ENCODE assay signal across 13 cellular contexts in genomic region chr6:2961971-2962370, GRCh38. TPM values are rescaled to one million over a fixed set of nuclear protein-coding genes. Genes with fewer than 3 reads are reported as not detected.
A peak's percentile ranks its signal among the peaks of the same experiment; 100 is the strongest.
DNase-seq lines count a peak whose midpoint lies in the region; TF ChIP-seq lines count a peak whose summit lies in the region.
"Had no signal": no experiment of that assay in that cellular context is flagged by ENCODE, and none has a peak within 500 bp of the region (broad histone marks: within the 10 kb centered on the region; RNA-seq: fewer than 3 reads in every experiment).

No MANE protein-coding gene starts in this region.

- DNase-seq in NCI-H2171 treated with DMSO at 0.1 percent for 48 hours (lab: John Stamatoyannopoulos, UW), result peak; percentile 11
- no peak for DNase-seq in NCI-H2171 (lab: John Stamatoyannopoulos, UW)
- DNase-seq in mesothelial cell of epicardium (ENCODE audit: low spot score in 2 of 2, unreplicated experiment in 2 of 2), result no peak
- no peak for DNase-seq in testis
- DNase-seq in NOMO-1 treated with dmso at 0.1 percent for 144 hours (lab: John Stamatoyannopoulos, UW; ENCODE audit: unreplicated experiment), result no peak
- DNase-seq in D341Med (ENCODE audit: low spot score), result no peak
- no peak for DNase-seq in COLO668 (lab: John Stamatoyannopoulos, UW; ENCODE audit: unreplicated experiment)
- DNase-seq: 8988T, aorta, midbrain, NCI-H82 had no signal

- H3K4me3 Mint-ChIP-seq in dendritic cell treated with granulocyte-macrophage colony-stimulating factor and Interleukin-4, amounts not matched to agents 40 ng/mL and 50 ng/mL, for 4 days, result peak overlapping the region; percentile 35
- no peak overlapping the region for H3K4me3 Mint-ChIP-seq in mesothelial cell of epicardium

- H3K36me3 Mint-ChIP-seq in dendritic cell treated with granulocyte-macrophage colony-stimulating factor and Interleukin-4, amounts not matched to agents 40 ng/mL and 50 ng/mL, for 4 days (ENCODE audit: low read depth), result peaks cover 51% of the 10 kb centered on the region
- H3K36me3 Mint-ChIP-seq in mesothelial cell of epicardium, result peaks cover 2% of the 10 kb centered on the region

- peaks cover 39% of the 10 kb centered on the region for H3K4me1 ChIP-seq in testis

- WGBS in testis, 2 donors, result 75 to 80% methylated on average over 8 of the region's 8 CpGs

- TF ChIP-seq CTCF in mesothelial cell of epicardium (IDR thresholded peaks at IDR 0.05; ENCODE audit: unreplicated experiment) (no peak), testis (IDR thresholded peaks at IDR 0.05) (no peak)

- no peaks in the 10 kb centered on the region for H3K9me3 Mint-ChIP-seq in dendritic cell treated with granulocyte-macrophage colony-stimulating factor and Interleukin-4, amounts not matched to agents 40 ng/mL and 50 ng/mL, for 4 days
- no peaks in the 10 kb centered on the region for H3K9me3 Mint-ChIP-seq in mesothelial cell of epicardium

- TF ChIP-seq POLR2A in testis (IDR thresholded peaks at IDR 0.05), result no peak

- no peaks in the 10 kb centered on the region for H3K27me3 Mint-ChIP-seq in dendritic cell treated with granulocyte-macrophage colony-stimulating factor and Interleukin-4, amounts not matched to agents 40 ng/mL and 50 ng/mL, for 4 days
- no peaks in the 10 kb centered on the region for H3K27me3 Mint-ChIP-seq in mesothelial cell of epicardium (ENCODE audit: low read depth)

- intact Hi-C loops in dendritic cell treated with granulocyte-macrophage colony-stimulating factor and Interleukin-4, amounts not matched to agents 40 ng/mL and 50 ng/mL, for 4 days (cut with micrococcal nuclease), result no loop called here
- intact Hi-C loops in testis (cut with DNase I; ENCODE audit: low total_unique reads), result no loop called here

- H3K9me3 ChIP-seq in testis, result no peaks in the 10 kb centered on the region

- H3K36me3 ChIP-seq in testis (ENCODE audit: low read depth, missing control alignments), result no peaks in the 10 kb centered on the region

- H3K27ac ChIP-seq in testis, result peak overlapping the region; percentile 45 to 71

- peak overlapping the region; percentile 74 for H3K27ac Mint-ChIP-seq in dendritic cell treated with granulocyte-macrophage colony-stimulating factor and Interleukin-4, amounts not matched to agents 40 ng/mL and 50 ng/mL, for 4 days
- peak overlapping the region; percentile 5 for H3K27ac Mint-ChIP-seq in mesothelial cell of epicardium

- H3K27me3 ChIP-seq in testis, result no peaks in the 10 kb centered on the region

- H3K4me3 ChIP-seq in testis, result no peak overlapping the region

- peaks cover 67% of the 10 kb centered on the region for H3K4me1 Mint-ChIP-seq in dendritic cell treated with granulocyte-macrophage colony-stimulating factor and Interleukin-4, amounts not matched to agents 40 ng/mL and 50 ng/mL, for 4 days (ENCODE audit: low read depth)
- peaks cover 30% of the 10 kb centered on the region for H3K4me1 Mint-ChIP-seq in mesothelial cell of epicardium

RNA-seq across cellular contexts. Expression of gene SERPINB6, which starts 9.4 kb away (rescaled TPM):
- total RNA-seq in mesothelial cell of epicardium (91.4 to 96.8 TPM (median 93.4 TPM) in 3 replicates), testis (100 to 1,000 TPM; 203 to 281 TPM)
- 348 TPM for polyA plus RNA-seq in testis (ENCODE audit: insufficient read depth, low read depth, low replicate concordance)

RNA-seq across cellular contexts. Expression of gene NQO2, which starts 37.7 kb away (rescaled TPM):
- 17.1 to 18.7 TPM (median 17.3 TPM) in 3 replicates for total RNA-seq in mesothelial cell of epicardium
- 10 to 100 TPM in 1 of 2 donors, 1 to 10 TPM in 1; 9.5 to 16.8 TPM for total RNA-seq in testis
- polyA plus RNA-seq in testis (ENCODE audit: insufficient read depth, low read depth, low replicate concordance), result 35.6 TPM

RNA-seq across cellular contexts. Expression of gene SERPINB9, which starts 58.9 kb away (rescaled TPM):
- total RNA-seq in mesothelial cell of epicardium (28.2 to 30.9 TPM (median 30.6 TPM) in 3 replicates), testis (10 to 100 TPM; 33.9 to 60.0 TPM)
- polyA plus RNA-seq in testis (ENCODE audit: insufficient read depth, low read depth, low replicate concordance), result 19.1 TPM
- total RNA-seq: SK-MEL-5 had no signal
